ENCODE assay signal across 11 cellular contexts in genomic region chr19:7914598-7915045, GRCh38. TPM values are rescaled to one million over a fixed set of nuclear protein-coding genes. Genes with fewer than 3 reads are reported as not detected.
A peak's percentile ranks its signal among the peaks of the same experiment; 100 is the strongest.
DNase-seq lines count a peak whose midpoint lies in the region; ATAC-seq and TF ChIP-seq lines count a peak whose summit lies in the region.
"Had no signal": no experiment of that assay in that cellular context is flagged by ENCODE, and none has a peak within 500 bp of the region (broad histone marks: within the 10 kb centered on the region; RNA-seq: fewer than 3 reads in every experiment).

TSS of gene TGFBR3L (plus strand) at chr19:7914830.

- no peaks in the 10 kb centered on the region for H3K9me3 Mint-ChIP-seq in activated naive CD4-positive, alpha-beta T cell treated with anti-CD3 and anti-CD28 coated beads, Interleukin-2, amount 50 U/mL, for 24 hours
- H3K9me3 Mint-ChIP-seq in stimulated activated memory B cell treated with anti-CD40 and anti-IgM and Interleukin-4, amounts not matched to agents 10 μg/mL and 1 μg/mL and 100 μg/mL, for 72 hours, result no peaks in the 10 kb centered on the region

- CTCF ChIA-PET in Panc1 (lab: Charles Lee), result no interaction called here

- H4K20me1 ChIP-seq in fibroblast of lung (ENCODE audit: control insufficient read depth, extremely low read depth, insufficient read depth, low read length), result no peaks in the 10 kb centered on the region

- no peaks in the 10 kb centered on the region for H3K9me3 ChIP-seq in Panc1 (ENCODE audit: control insufficient read depth, insufficient read depth, low read depth, low read length)
- no peaks in the 10 kb centered on the region for H3K9me3 ChIP-seq in fibroblast of lung (ENCODE audit: control insufficient read depth, insufficient read depth, low read depth, low read length)

- peak within 1 kb of the TSS; percentile 80 for H3K4me2 ChIP-seq in fibroblast of lung (ENCODE audit: extremely low read depth, insufficient read depth, low read length)

- H3K4me3 Mint-ChIP-seq in activated naive CD4-positive, alpha-beta T cell treated with anti-CD3 and anti-CD28 coated beads, Interleukin-2, amount 50 U/mL, for 24 hours, result peak within 1 kb of the TSS; percentile 57
- peak within 1 kb of the TSS; percentile 49 for H3K4me3 Mint-ChIP-seq in stimulated activated memory B cell treated with anti-CD40 and anti-IgM and Interleukin-4, amounts not matched to agents 10 μg/mL and 1 μg/mL and 100 μg/mL, for 72 hours

- H3K27me3 ChIP-seq in Panc1 (ENCODE audit: control insufficient read depth, insufficient read depth, low read length) (no peaks in the 10 kb centered on the region), fibroblast of lung (ENCODE audit: control insufficient read depth, insufficient read depth, low read length) (peaks cover 8% of the 10 kb centered on the region)

- H3K36me3 ChIP-seq in Panc1 (ENCODE audit: control insufficient read depth, insufficient read depth, low read length), result no peaks in the 10 kb centered on the region; the same call in 1 of the 2 replicates
- peaks cover 14% of the 10 kb centered on the region for H3K36me3 ChIP-seq in fibroblast of lung (ENCODE audit: control insufficient read depth, insufficient read depth, low read length)

- H3K27me3 Mint-ChIP-seq in activated naive CD4-positive, alpha-beta T cell treated with anti-CD3 and anti-CD28 coated beads, Interleukin-2, amount 50 U/mL, for 24 hours, result peaks cover 13% of the 10 kb centered on the region
- H3K27me3 Mint-ChIP-seq in stimulated activated memory B cell treated with anti-CD40 and anti-IgM and Interleukin-4, amounts not matched to agents 10 μg/mL and 1 μg/mL and 100 μg/mL, for 72 hours, result peaks cover 40% of the 10 kb centered on the region

- H3K27ac ChIP-seq in Panc1 (ENCODE audit: low read length), result peak within 1 kb of the TSS; percentile 48; the same call in 1 of the 2 replicates
- no peak within 1 kb of the TSS for H3K27ac ChIP-seq in fibroblast of lung (ENCODE audit: insufficient read depth, low read length)

- ATAC-seq in Panc1, result no peak
- no peak for ATAC-seq in stimulated activated memory B cell treated with anti-CD40 and anti-IgM and Interleukin-4, amounts not matched to agents 10 μg/mL and 1 μg/mL and 100 μg/mL, for 72 hours
- no peak for ATAC-seq in HG02840 (IDR thresholded peaks at IDR 0.05; ENCODE audit: low FRiP score, unreplicated experiment)

- no peaks in the 10 kb centered on the region for H3K79me2 ChIP-seq in fibroblast of lung (ENCODE audit: control insufficient read depth, insufficient read depth, low read length)

- in situ Hi-C loops in Panc1 (cut with HindIII; ENCODE audit: low pct_unique_long_range_greater_than_20kb, low sequenced_read_pairs), result no loop called here

- no peak for DNase-seq in activated naive CD4-positive, alpha-beta T cell treated with anti-CD3 and anti-CD28 coated beads, Interleukin-2, amount 50 U/mL, for 16 hours
- no peak for DNase-seq in Panc1 (ENCODE audit: low read depth, low spot score)
- no peak for DNase-seq in fibroblast of lung (ENCODE audit: low read depth in 2 of 2)
- no peak for DNase-seq in dedifferentiated amniotic fluid mesenchymal stem cell (ENCODE audit: extremely low spot score)
- no peak for DNase-seq in COLO668 (lab: John Stamatoyannopoulos, UW; ENCODE audit: unreplicated experiment)
- DNase-seq: activated effector memory CD4-positive, alpha-beta T cell treated with Interleukin-2 at 50 U/mL for 16 hours; NCI-H2171 treated with DMSO at 0.1 percent for 48 hours had no signal

- H3K4me1 ChIP-seq in Panc1 (ENCODE audit: control insufficient read depth, insufficient read depth, low read length) (peaks cover 10% of the 10 kb centered on the region), fibroblast of lung (ENCODE audit: control insufficient read depth, extremely low read depth, insufficient read depth, low read length) (peaks cover 10% of the 10 kb centered on the region)

- BruUV-seq in Panc1 (replicated peaks; lab: Mats Ljungman, UMichigan), result no TSS peak

- H3K9ac ChIP-seq in fibroblast of lung (ENCODE audit: insufficient read depth, low read length), result no peak within 1 kb of the TSS

- intact Hi-C loops in Panc1 (cut with micrococcal nuclease; ENCODE audit: unreplicated experiment), result no loop called here

- peak within 1 kb of the TSS in 1 of 2 experiments; percentile 42; a peak in 2 of 4 replicates for H3K4me3 ChIP-seq in Panc1 (ENCODE audit: low read depth in 2 of 2, low read length in 2 of 2)
- no peak within 1 kb of the TSS for H3K4me3 ChIP-seq in fibroblast of lung (replicated peaks in 1 of 4; ENCODE audit: control extremely low read depth in 1 of 4, insufficient read depth in 1 of 4, low read depth in 3 of 4, low read length in 4 of 4)

- H3K27ac Mint-ChIP-seq in activated naive CD4-positive, alpha-beta T cell treated with anti-CD3 and anti-CD28 coated beads, Interleukin-2, amount 50 U/mL, for 24 hours, result no peak within 1 kb of the TSS
- no peak within 1 kb of the TSS for H3K27ac Mint-ChIP-seq in stimulated activated memory B cell treated with anti-CD40 and anti-IgM and Interleukin-4, amounts not matched to agents 10 μg/mL and 1 μg/mL and 100 μg/mL, for 72 hours

- H2AFZ ChIP-seq in fibroblast of lung (ENCODE audit: low read length), result no peak within 1 kb of the TSS

- POLR2A ChIA-PET in Panc1 (lab: Charles Lee), result no interaction called here

- TF ChIP-seq CTCF in Panc1 (IDR thresholded peaks at IDR 0.05) (no peak), fibroblast of lung (conservative IDR thresholded peaks at IDR 0.05 in 1 of 2, IDR thresholded peaks at IDR 0.05 in 1 of 2; ENCODE audit: low read depth in 1 of 2, low read length in 2 of 2) (no peak)

- peaks cover 16% of the 10 kb centered on the region for H3K4me1 Mint-ChIP-seq in activated naive CD4-positive, alpha-beta T cell treated with anti-CD3 and anti-CD28 coated beads, Interleukin-2, amount 50 U/mL, for 24 hours
- H3K4me1 Mint-ChIP-seq in stimulated activated memory B cell treated with anti-CD40 and anti-IgM and Interleukin-4, amounts not matched to agents 10 μg/mL and 1 μg/mL and 100 μg/mL, for 72 hours, result peaks cover 38% of the 10 kb centered on the region

- H3K36me3 Mint-ChIP-seq in activated naive CD4-positive, alpha-beta T cell treated with anti-CD3 and anti-CD28 coated beads, Interleukin-2, amount 50 U/mL, for 24 hours, result peaks cover 15% of the 10 kb centered on the region
- H3K36me3 Mint-ChIP-seq in stimulated activated memory B cell treated with anti-CD40 and anti-IgM and Interleukin-4, amounts not matched to agents 10 μg/mL and 1 μg/mL and 100 μg/mL, for 72 hours, result peaks cover 38% of the 10 kb centered on the region

RNA-seq across cellular contexts. Expression of gene TGFBR3L, which starts in this region (rescaled TPM):
- 12.5 TPM for total RNA-seq in Panc1 (2021; ENCODE audit: unreplicated experiment)
- 38.6 TPM for polyA plus RNA-seq in Panc1 (2012; ENCODE audit: insufficient read length)
- 1.0 and 1.3 TPM in 2 replicates for total RNA-seq in fibroblast of lung
- 0.35 TPM in 1 of 2 replicates, not detected in the other for polyA plus RNA-seq in fibroblast of lung
- polyA plus RNA-seq in fibroblast of lung (2012), result 2.0 and 5.7 TPM in 2 replicates
- not detected in 2 replicates for polyA minus RNA-seq in fibroblast of lung (ENCODE audit: low replicate concordance)
- total RNA-seq: H4 had no signal
